In the genomic region with DNA sequence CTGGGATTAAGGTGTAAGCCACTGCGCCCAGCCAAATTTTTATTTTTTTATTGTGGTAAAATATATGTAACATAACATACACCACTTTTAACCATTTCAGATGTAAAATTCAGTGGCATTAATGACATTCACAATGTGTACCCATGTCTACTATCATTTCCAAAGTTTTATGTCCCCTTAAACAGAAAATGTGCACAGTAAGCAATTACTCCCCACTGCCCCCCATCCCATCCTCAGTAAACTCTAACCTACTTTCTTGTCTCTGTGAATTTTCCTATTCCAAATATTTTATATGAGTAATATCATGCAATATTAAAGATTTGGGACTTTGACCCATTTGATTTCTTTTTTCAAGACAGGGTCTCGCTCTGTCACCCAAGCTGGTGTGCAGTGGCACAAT, we compare ENCODE assay signal across 1 cellular context.
TF ChIP-seq lines count a peak whose summit lies in the region.

No MANE protein-coding gene starts in this region.

TF ChIP-seq in HepG2, 621 proteins besides CTCF, POLR2A, EP300 and RAD21:
- TF ChIP-seq MAFK (conservative IDR thresholded peaks at IDR 0.05 in 1 of 2, IDR thresholded peaks at IDR 0.05 in 1 of 2; ENCODE audit: low read length in 2 of 2) (peak; percentile 83 to 89), MAFF (IDR thresholded peaks at IDR 0.05; ENCODE audit: low read depth, low read length) (peak; percentile 88), ZNF512B (CRISPR knock-in tag; IDR thresholded peaks at IDR 0.05; ENCODE audit: borderline replicate concordance) (no peak)
TF ChIP-seq in HepG2: peak in this region for 2.
